Comparison of ENCODE assay signal across 26 cellular contexts in the genomic region with DNA sequence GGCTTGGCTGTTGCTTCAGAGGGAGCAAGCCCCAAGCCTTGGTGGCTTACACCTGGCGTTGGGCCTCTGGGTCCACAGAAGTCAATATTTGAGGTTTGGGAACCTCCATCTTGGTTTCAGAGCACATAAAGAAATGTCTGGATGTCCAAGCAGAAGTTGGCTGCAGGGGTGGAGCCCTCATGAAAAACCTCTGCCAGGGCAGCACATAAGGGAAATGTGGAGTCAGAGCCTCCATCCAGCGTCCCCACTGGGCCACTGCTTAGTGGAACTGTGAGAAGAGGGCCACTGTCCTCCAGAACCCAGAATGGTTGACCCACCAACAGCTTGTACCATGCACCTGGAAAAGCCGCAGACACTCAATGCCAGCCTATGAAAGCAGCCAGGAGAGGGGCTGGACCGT.
"Had no signal": no experiment of that assay in that cellular context is flagged by ENCODE, and none has a peak within 500 bp of the region (broad histone marks: within the 10 kb centered on the region; RNA-seq: fewer than 3 reads in every experiment).

No MANE protein-coding gene starts in this region.

- H3K27me3 Mint-ChIP-seq: naive thymus-derived CD4-positive, alpha-beta T cell had no signal

- H2AFZ ChIP-seq: hepatocyte had no signal

- H3K4me1 ChIP-seq: esophagus squamous epithelium, gastrocnemius medialis, heart left ventricle, left lung, lower lobe of right lung had no signal

- ATAC-seq: esophagus mucosa; gastrocnemius medialis; heart left ventricle; left cardiac atrium; left lung; left ventricle myocardium superior; lower lobe of right lung; naive thymus-derived CD4-positive, alpha-beta T cell had no signal

- H3K4me1 Mint-ChIP-seq: immature natural killer cell; naive thymus-derived CD4-positive, alpha-beta T cell had no signal

- H3K4me3 ChIP-seq: coronary artery, dorsolateral prefrontal cortex, esophagus squamous epithelium, gastrocnemius medialis, heart left ventricle, hepatocyte, left lung, lower lobe of right lung had no signal

- H3K36me3 Mint-ChIP-seq: naive thymus-derived CD4-positive, alpha-beta T cell had no signal

- H3K9me3 ChIP-seq: gastrocnemius medialis had no signal

- H3K27ac Mint-ChIP-seq: immature natural killer cell; naive thymus-derived CD4-positive, alpha-beta T cell had no signal

- H3K27me3 ChIP-seq: dorsolateral prefrontal cortex, esophagus squamous epithelium, gastrocnemius medialis, heart left ventricle, hepatocyte, left lung had no signal

- H3K36me3 ChIP-seq: esophagus squamous epithelium, gastrocnemius medialis, heart left ventricle, left lung, lower lobe of right lung had no signal

- H3K79me2 ChIP-seq: hepatocyte had no signal

- H3K4me3 Mint-ChIP-seq: immature natural killer cell; naive thymus-derived CD4-positive, alpha-beta T cell had no signal

- H3K4me2 ChIP-seq: hepatocyte had no signal

- DNase-seq: dermis blood vessel endothelial cell; dorsolateral prefrontal cortex; effector CD4-positive, alpha-beta T cell; effector memory CD4-positive, alpha-beta T cell; erythroblast; esophagus squamous epithelium; foreskin fibroblast; foreskin melanocyte; gastrocnemius medialis; hypothalamus; immature natural killer cell; islet precursor cell; left cardiac atrium; left lung; left ventricle myocardium superior; lower lobe of right lung; mesenchymal stem cell; midbrain; naive thymus-derived CD4-positive, alpha-beta T cell had no signal

- FAIRE-seq: colon, endometrium had no signal

- H3K27ac ChIP-seq: coronary artery, dorsolateral prefrontal cortex, epithelial cell of prostate, esophagus squamous epithelium, gastrocnemius medialis, heart left ventricle, hepatocyte, left lung, lower lobe of right lung had no signal
